11 cellular contexts compared by ENCODE assay signal in the genomic region with DNA sequence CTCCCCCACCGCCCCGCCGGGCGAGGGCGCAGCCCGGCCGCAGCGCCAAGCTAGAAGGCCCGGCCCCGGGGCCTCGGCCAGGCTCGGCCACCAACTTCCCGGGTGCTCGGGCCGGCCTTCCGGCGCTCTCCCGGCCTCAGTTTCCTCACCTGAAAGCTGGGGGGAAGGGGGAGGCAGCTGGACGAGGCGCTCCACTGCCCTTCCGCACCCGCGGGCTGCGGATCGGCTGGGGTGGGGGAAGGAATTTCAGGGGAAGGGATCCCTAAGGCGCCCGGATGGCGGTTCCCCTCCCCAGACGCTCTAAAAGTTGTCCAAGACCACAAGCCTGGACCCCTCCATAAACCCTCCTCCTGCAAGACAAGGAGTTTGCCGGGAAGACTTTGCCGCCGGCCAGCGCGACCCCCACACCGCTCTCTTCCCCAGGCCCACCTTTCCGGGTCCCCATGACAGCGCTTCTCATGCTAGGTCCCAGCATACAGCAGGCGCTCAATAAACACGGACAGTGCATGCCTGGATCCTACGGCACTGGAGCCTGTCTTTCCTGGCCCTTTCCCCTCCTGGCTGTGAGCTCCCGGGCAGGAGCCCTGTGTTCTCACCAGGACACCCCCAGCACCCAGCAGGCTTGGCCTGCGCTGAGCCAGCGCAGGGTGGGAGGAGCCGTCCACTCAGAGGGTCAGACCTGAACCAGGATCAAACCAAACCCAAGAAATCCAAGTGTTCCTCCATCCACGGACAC. TPM values are rescaled to one million over a fixed set of nuclear protein-coding genes. Genes with fewer than 3 reads are reported as not detected.
DNase-seq lines count a peak whose midpoint lies in the region; TF ChIP-seq lines count a peak whose summit lies in the region.
"Had no signal": no experiment of that assay in that cellular context is flagged by ENCODE, and none has a peak within 500 bp of the region (broad histone marks: within the 10 kb centered on the region; RNA-seq: fewer than 3 reads in every experiment).

No MANE protein-coding gene starts in this region.

- H2AK5ac ChIP-seq in mesenchymal stem cell (ENCODE audit: low read length, severe bottlenecking), result no peak overlapping the region

- H3K36me3 ChIP-seq in mesenchymal stem cell (ENCODE audit: control insufficient read depth in 1 of 2, insufficient read depth in 2 of 2, low read depth in 1 of 2, low read length in 2 of 2) (peaks cover 0 to 13% of the 10 kb centered on the region in 2 experiments), thymus (ENCODE audit: control insufficient read depth, insufficient read depth) (no peaks in the 10 kb centered on the region)

- no peak overlapping the region for H2BK120ac ChIP-seq in mesenchymal stem cell (ENCODE audit: low read depth, low read length)

- H4K91ac ChIP-seq in mesenchymal stem cell (ENCODE audit: low read length), result no peak overlapping the region

- H3K4me3 Mint-ChIP-seq in T-helper 2 cell treated with Interferon-gamma antibody and Interleukin-4, amounts not matched to agents 5 μg/mL and 100 μg/mL, for 36 hours, result peak overlapping the region; percentile 49
- H3K4me3 Mint-ChIP-seq in MCF 10A (ENCODE audit: unreplicated experiment), result peak overlapping the region; percentile 21

- H3K4me1 ChIP-seq in mesenchymal stem cell (ENCODE audit: control insufficient read depth, insufficient read depth, low read depth, low read length) (peaks cover 19% of the 10 kb centered on the region), thymus (ENCODE audit: control insufficient read depth, insufficient read depth, low read length) (peaks cover 11% of the 10 kb centered on the region)

- H3K27ac ChIP-seq in mesenchymal stem cell (ENCODE audit: low read length, poor library complexity, severe bottlenecking) (no peak overlapping the region), thymus (ENCODE audit: low read depth) (no peak overlapping the region)
- H3K27ac ChIP-seq: 22Rv1 had no signal

- H3K4me1 Mint-ChIP-seq in T-helper 2 cell treated with Interferon-gamma antibody and Interleukin-4, amounts not matched to agents 5 μg/mL and 100 μg/mL, for 36 hours (ENCODE audit: low read depth), result peaks cover 3% of the 10 kb centered on the region
- H3K4me1 Mint-ChIP-seq in MCF 10A (ENCODE audit: insufficient read depth, unreplicated experiment), result no peaks in the 10 kb centered on the region

- H3K9me3 ChIP-seq in mesenchymal stem cell (ENCODE audit: control insufficient read depth, low read length) (no peaks in the 10 kb centered on the region), thymus (ENCODE audit: control insufficient read depth) (no peaks in the 10 kb centered on the region)

- H2AFZ ChIP-seq in mesenchymal stem cell (ENCODE audit: low read depth, low read length), result no peak overlapping the region

- no TSS peak for BruUV-seq in MCF 10A (replicated peaks; lab: Mats Ljungman, UMichigan)

- peak overlapping the region in 1 of 2 experiments; percentile 97 for H3K23ac ChIP-seq in mesenchymal stem cell (ENCODE audit: low read length in 2 of 2)

- no peak for TF ChIP-seq CTCF in MCF 10A (IDR thresholded peaks at IDR 0.05; ENCODE audit: unreplicated experiment)

- H2BK5ac ChIP-seq in mesenchymal stem cell (ENCODE audit: low read depth, low read length, poor library complexity, severe bottlenecking), result no peak overlapping the region

- H3K4ac ChIP-seq in mesenchymal stem cell (ENCODE audit: low read depth in 1 of 2, low read length in 2 of 2), result no peak overlapping the region

- no peak overlapping the region for H3K9ac ChIP-seq in mesenchymal stem cell (ENCODE audit: low read length)

- no peak overlapping the region for H3K27ac Mint-ChIP-seq in T-helper 2 cell treated with Interferon-gamma antibody and Interleukin-4, amounts not matched to agents 5 μg/mL and 100 μg/mL, for 36 hours
- no peak overlapping the region for H3K27ac Mint-ChIP-seq in MCF 10A (ENCODE audit: low read depth, unreplicated experiment)

- POLR2A ChIA-PET in MCF 10A (lab: Yijun Ruan, JAX), result no interaction called here

- H3K27me3 ChIP-seq in mesenchymal stem cell (ENCODE audit: control insufficient read depth in 1 of 2, insufficient read depth in 1 of 2, low read length in 2 of 2), result peaks cover 37 to 86% of the 10 kb centered on the region in 2 experiments
- peaks cover 67% of the 10 kb centered on the region for H3K27me3 ChIP-seq in thymus (ENCODE audit: control insufficient read depth, insufficient read depth)

- H3K4me3 ChIP-seq in mesenchymal stem cell (ENCODE audit: insufficient read depth in 1 of 2, low read depth in 1 of 2, low read length in 2 of 2) (peak overlapping the region in 1 of 2 experiments; percentile 72), thymus (ENCODE audit: low read length) (peak overlapping the region; percentile 26)

- H3K4me2 ChIP-seq in mesenchymal stem cell (ENCODE audit: low read length, poor library complexity, severe bottlenecking), result peak overlapping the region; percentile 91

- CTCF ChIA-PET in MCF 10A (lab: Yijun Ruan, JAX), result no interaction called here

- no peaks in the 10 kb centered on the region for H3K36me3 Mint-ChIP-seq in T-helper 2 cell treated with Interferon-gamma antibody and Interleukin-4, amounts not matched to agents 5 μg/mL and 100 μg/mL, for 36 hours (ENCODE audit: low read depth)
- H3K36me3 Mint-ChIP-seq in MCF 10A (ENCODE audit: insufficient read depth, unreplicated experiment), result peaks cover 6% of the 10 kb centered on the region

- no peak for DNase-seq in T-helper 2 cell treated with Interferon-gamma antibody and Interleukin-4, amounts not matched to agents 5 μg/mL and 100 μg/mL, for 36 hours (ENCODE audit: low spot score)
- no peak for DNase-seq in T-helper 2 cell
- no peak for DNase-seq in MCF 10A (ENCODE audit: unreplicated experiment)
- DNase-seq in mesenchymal stem cell, result no peak
- no peak for DNase-seq in NCI-H446 treated with DMSO at 0.1 percent for 48 hours (lab: John Stamatoyannopoulos, UW)
- DNase-seq in epidermal melanocyte (ENCODE audit: insufficient read length, low spot score), result no peak
- DNase-seq in nucleus accumbens (lab: John Stamatoyannopoulos, UW), result no peak
- DNase-seq: cerebellar nuclear complex, NCI-H1092 had no signal

- H3K9me3 Mint-ChIP-seq in T-helper 2 cell treated with Interferon-gamma antibody and Interleukin-4, amounts not matched to agents 5 μg/mL and 100 μg/mL, for 36 hours, result no peaks in the 10 kb centered on the region
- H3K9me3 Mint-ChIP-seq in MCF 10A (ENCODE audit: unreplicated experiment), result no peaks in the 10 kb centered on the region

- H3K79me1 ChIP-seq in mesenchymal stem cell (replicated peaks; ENCODE audit: low read length, poor library complexity, severe bottlenecking), result peaks cover 16% of the 10 kb centered on the region

- H2BK15ac ChIP-seq in mesenchymal stem cell (ENCODE audit: low read depth, poor library complexity, severe bottlenecking), result no peak overlapping the region

- peaks cover 50% of the 10 kb centered on the region for H3K27me3 Mint-ChIP-seq in T-helper 2 cell treated with Interferon-gamma antibody and Interleukin-4, amounts not matched to agents 5 μg/mL and 100 μg/mL, for 36 hours (ENCODE audit: low read depth)
- H3K27me3 Mint-ChIP-seq in MCF 10A (ENCODE audit: insufficient read depth, unreplicated experiment), result peaks cover 11% of the 10 kb centered on the region

- WGBS in mesenchymal stem cell, result 7% methylated on average over 31 of the region's 45 CpGs
- 12% methylated on average over 45 of the region's 45 CpGs for WGBS in thymus

- no peak overlapping the region for H2BK12ac ChIP-seq in mesenchymal stem cell (ENCODE audit: low read length in 2 of 2)

- no peak overlapping the region for H3K14ac ChIP-seq in mesenchymal stem cell (ENCODE audit: low read length in 2 of 2)

- no peak overlapping the region for H3K18ac ChIP-seq in mesenchymal stem cell (ENCODE audit: low read depth in 1 of 2, low read length in 2 of 2)

- no peak overlapping the region for H4K8ac ChIP-seq in mesenchymal stem cell (ENCODE audit: low read length)

- intact Hi-C loops in MCF 10A (cut with micrococcal nuclease), result no loop called here

RNA-seq across cellular contexts. Expression of a gene that starts 18.1 kb away (rescaled TPM):
- total RNA-seq in MCF 10A (2022), result 3.6 and 7.0 TPM in 2 replicates
- 0.15 TPM for polyA plus RNA-seq in mesenchymal stem cell (2013, experiment 1 of 2)
- polyA plus RNA-seq in mesenchymal stem cell (2013, experiment 2 of 2), result 0.11 TPM
- polyA plus RNA-seq in thymus, result 1.0 TPM
